ENCODE assay signal across 17 cellular contexts in the genomic region with DNA sequence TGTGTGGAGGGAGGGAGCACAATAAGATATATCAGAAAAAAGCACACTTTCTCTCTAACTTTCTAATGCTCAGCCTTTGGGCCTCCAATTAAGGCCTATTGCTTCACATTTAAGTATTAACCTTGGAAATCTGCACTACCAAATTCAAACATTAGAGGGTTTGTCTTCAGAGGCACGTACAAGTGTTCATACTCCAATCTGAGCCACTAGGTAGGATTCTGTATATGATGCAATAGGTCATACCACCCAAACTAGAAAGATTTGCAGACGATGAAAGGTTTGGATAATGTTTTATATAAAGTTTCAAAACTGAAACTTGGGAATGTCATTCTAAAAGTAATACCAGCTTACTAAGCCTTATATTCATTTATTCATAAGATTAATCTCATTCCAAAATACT.
"Had no signal": no experiment of that assay in that cellular context is flagged by ENCODE, and none has a peak within 500 bp of the region (broad histone marks: within the 10 kb centered on the region; RNA-seq: fewer than 3 reads in every experiment).

No MANE protein-coding gene starts in this region.

- FAIRE-seq: colon, small intestine had no signal

- DNase-seq: activated CD4-positive, alpha-beta T cell treated with anti-CD3 and anti-CD28 coated beads for 1 hour; activated CD4-positive, alpha-beta T cell treated with anti-CD3 and anti-CD28 coated beads, Interleukin-2, amount 50 U/mL, for 4 hours; activated naive CD8-positive, alpha-beta T cell treated with anti-CD3 and anti-CD28 coated beads, Interleukin-2, amount 10 ng/mL, durations not matched to agents 7 days and 5 days; caudate nucleus; erythroblast; foreskin melanocyte; head of caudate nucleus; left ventricle myocardium inferior; naive B cell; small intestine; stimulated activated CD4-positive, alpha-beta T cell treated with anti-CD3 and anti-CD28 coated beads, Interleukin-15, amount 100 ng/mL, for 24 hours; stimulated activated CD4-positive, alpha-beta T cell treated with anti-CD3 and anti-CD28 coated beads, Interleukin-2, amount 100 ng/mL, for 48 hours; stomach; WERI-Rb-1 had no signal

- H3K4me3 ChIP-seq: left ventricle myocardium inferior, right atrium auricular region, stomach had no signal

- H3K4me1 ChIP-seq: right atrium auricular region, stomach had no signal

- H3K36me3 ChIP-seq: left ventricle myocardium inferior, right atrium auricular region, stomach, WERI-Rb-1 had no signal

- H3K27me3 ChIP-seq: right atrium auricular region, stomach had no signal

- H3K27ac ChIP-seq: stomach, WERI-Rb-1 had no signal

- ATAC-seq: stimulated activated effector memory CD8-positive, alpha-beta T cell treated with anti-CD3 and anti-CD28 coated beads, Interleukin-12 subunit alpha, Interleukin-12 subunit beta, amount 100 ng/mL, for 72 hours had no signal

- H3K9me3 ChIP-seq: left ventricle myocardium inferior, right atrium auricular region, stomach had no signal
